ENCODE assay signal across 18 cellular contexts in the genomic region with DNA sequence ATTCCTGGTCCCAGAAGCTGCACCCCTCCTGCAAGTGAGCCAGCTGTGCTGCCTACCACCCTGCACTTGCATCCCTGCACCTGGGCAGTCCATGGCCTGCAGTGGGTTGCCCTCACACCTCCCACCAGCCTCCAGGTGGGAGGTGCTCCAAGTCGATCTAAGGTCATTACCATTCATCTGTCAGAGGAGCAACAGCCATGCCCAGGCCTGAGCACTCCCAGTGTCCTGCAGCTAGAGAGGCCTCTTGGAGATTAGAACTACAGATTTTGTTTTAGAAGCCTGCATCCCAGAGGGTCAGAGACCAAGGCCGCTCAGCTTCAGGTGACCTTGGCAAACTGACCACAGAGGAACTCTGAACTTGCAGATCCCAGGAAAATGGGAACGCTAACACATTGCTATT. TPM values are rescaled to one million over a fixed set of nuclear protein-coding genes. Genes with fewer than 3 reads are reported as not detected.
"Had no signal": no experiment of that assay in that cellular context is flagged by ENCODE, and none has a peak within 500 bp of the region (broad histone marks: within the 10 kb centered on the region; RNA-seq: fewer than 3 reads in every experiment).

No MANE protein-coding gene starts in this region.

- H3K27ac ChIP-seq: colonic mucosa, hepatocyte, ovary, transverse colon had no signal

- H3K4me3 Mint-ChIP-seq: activated CD4-positive, alpha-beta memory T cell treated with anti-CD3 and anti-CD28 coated beads for 36 hours; activated naive CD4-positive, alpha-beta T cell treated with anti-CD3 and anti-CD28 coated beads, Interleukin-2, amount 50 U/mL, for 24 hours; activated T-cell treated with anti-CD3 and anti-CD28 coated beads, Interleukin-2, amount 50 U/mL, for 24 hours had no signal

- ATAC-seq: esophagus mucosa; stimulated activated naive CD8-positive, alpha-beta T cell treated with anti-CD3 and anti-CD28 coated beads, Interleukin-15, Interleukin-2, amounts not matched to agents 100 U/mL and 50 U/mL, for 24 hours had no signal

- DNase-seq: activated CD4-positive, alpha-beta memory T cell treated with anti-CD3 and anti-CD28 coated beads for 36 hours; activated CD4-positive, alpha-beta T cell treated with anti-CD3 and anti-CD28 coated beads for 1 hour; activated effector memory CD4-positive, alpha-beta T cell treated with anti-CD3 and anti-CD28 coated beads, Interleukin-2, amount 50 U/mL, for 16 hours; activated T-cell treated with anti-CD3 and anti-CD28 coated beads, Interleukin-2, amount 50 U/mL, for 24 hours; amniotic stem cell; central memory CD4-positive, alpha-beta T cell; colonic mucosa; kidney glomerular epithelial cell; ovary; retina; stimulated activated naive CD8-positive, alpha-beta T cell treated with anti-CD3 and anti-CD28 coated beads, Interleukin-15, Interleukin-2, amounts not matched to agents 100 U/mL and 50 U/mL, for 24 hours; transverse colon had no signal

- H3K27me3 ChIP-seq: colonic mucosa, hepatocyte, ovary, transverse colon had no signal

- H3K9me3 ChIP-seq: colonic mucosa, ovary, transverse colon had no signal

- H3K9me3 Mint-ChIP-seq: activated CD4-positive, alpha-beta memory T cell treated with anti-CD3 and anti-CD28 coated beads for 36 hours; activated naive CD4-positive, alpha-beta T cell treated with anti-CD3 and anti-CD28 coated beads, Interleukin-2, amount 50 U/mL, for 24 hours; activated T-cell treated with anti-CD3 and anti-CD28 coated beads, Interleukin-2, amount 50 U/mL, for 24 hours; nephron had no signal

- H3K36me3 ChIP-seq: colonic mucosa, ovary, transverse colon had no signal

- H3K4me3 ChIP-seq: colonic mucosa, hepatocyte, ovary, transverse colon had no signal

- H3K79me2 ChIP-seq: hepatocyte had no signal

- H3K4me2 ChIP-seq: hepatocyte had no signal

- H3K36me3 Mint-ChIP-seq: activated CD4-positive, alpha-beta memory T cell treated with anti-CD3 and anti-CD28 coated beads for 36 hours; activated naive CD4-positive, alpha-beta T cell treated with anti-CD3 and anti-CD28 coated beads, Interleukin-2, amount 50 U/mL, for 24 hours had no signal

- H3K27ac Mint-ChIP-seq: activated CD4-positive, alpha-beta memory T cell treated with anti-CD3 and anti-CD28 coated beads for 36 hours; activated naive CD4-positive, alpha-beta T cell treated with anti-CD3 and anti-CD28 coated beads, Interleukin-2, amount 50 U/mL, for 24 hours; activated T-cell treated with anti-CD3 and anti-CD28 coated beads, Interleukin-2, amount 50 U/mL, for 24 hours had no signal

- H2AFZ ChIP-seq: hepatocyte had no signal

- H3K27me3 Mint-ChIP-seq: activated CD4-positive, alpha-beta memory T cell treated with anti-CD3 and anti-CD28 coated beads for 36 hours; activated naive CD4-positive, alpha-beta T cell treated with anti-CD3 and anti-CD28 coated beads, Interleukin-2, amount 50 U/mL, for 24 hours; activated T-cell treated with anti-CD3 and anti-CD28 coated beads, Interleukin-2, amount 50 U/mL, for 24 hours had no signal

- H3K4me1 ChIP-seq: colonic mucosa, transverse colon had no signal

RNA-seq across cellular contexts. Expression of gene UROC1, which starts 32.9 kb away (rescaled TPM):
- total RNA-seq: activated CD4-positive, alpha-beta memory T cell treated with anti-CD3 and anti-CD28 coated beads for 36 hours; colonic mucosa; esophagus mucosa; lower leg skin; T-helper 1 cell treated with Interleukin-12 subunit alpha and Interleukin-12 subunit beta and Interleukin-4 antibody, amounts not matched to agents 30 ng/mL and 1 ng/mL, for 36 hours; transverse colon had no signal

RNA-seq across cellular contexts. Expression of gene CHST13, which starts 39.3 kb away (rescaled TPM):
- total RNA-seq: activated CD4-positive, alpha-beta memory T cell treated with anti-CD3 and anti-CD28 coated beads for 36 hours; esophagus mucosa; T-helper 1 cell treated with Interleukin-12 subunit alpha and Interleukin-12 subunit beta and Interleukin-4 antibody, amounts not matched to agents 30 ng/mL and 1 ng/mL, for 36 hours had no signal
